In the genomic region with DNA sequence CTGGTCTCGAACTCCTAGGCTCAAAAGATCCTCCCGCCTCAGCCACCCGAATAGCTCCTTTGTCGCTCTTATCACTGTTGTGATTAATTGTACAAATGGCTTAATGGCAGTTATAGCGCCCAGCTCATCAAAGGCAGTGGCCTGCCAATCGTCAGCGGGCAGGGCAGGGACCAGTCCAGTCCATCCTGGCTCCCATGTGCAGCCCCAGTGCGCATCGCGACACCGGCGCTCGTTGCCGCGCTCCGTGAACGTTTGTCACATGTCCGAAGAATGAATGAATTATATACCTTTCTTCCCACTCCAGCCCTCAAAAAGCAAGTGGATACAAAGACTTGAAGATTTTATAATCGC, we compare ENCODE assay signal across 8 cellular contexts. TPM values are rescaled to one million over a fixed set of nuclear protein-coding genes. Genes with fewer than 3 reads are reported as not detected.
DNase-seq lines count a peak whose midpoint lies in the region; FAIRE-seq and TF ChIP-seq lines count a peak whose summit lies in the region.

No MANE protein-coding gene starts in this region.

- no peak for TF ChIP-seq POLR2A in endothelial cell of umbilical vein (IDR thresholded peaks at IDR 0.05; ENCODE audit: low read depth, low read length)
- TF ChIP-seq POLR2A in testis (IDR thresholded peaks at IDR 0.05): no peak

- H3K9ac ChIP-seq in MM.1S (ENCODE audit: low read length): peak overlapping the region; percentile 79
- H3K9ac ChIP-seq in endothelial cell of umbilical vein (replicated peaks; ENCODE audit: extremely low read depth, insufficient read depth, low read length): peak overlapping the region; percentile 53
- H3K9ac ChIP-seq in mucosa of rectum (ENCODE audit: low read depth in 1 of 2, low read length in 2 of 2): peak overlapping the region; percentile 69 to 87

- peak overlapping the region; percentile 73 for H2AFZ ChIP-seq in MM.1S (ENCODE audit: low read length)
- peak overlapping the region; percentile 0 for H2AFZ ChIP-seq in endothelial cell of umbilical vein (ENCODE audit: low read depth, low read length)

- peaks cover 11% of the 10 kb centered on the region; the same call in 1 of the 2 replicates for H3K79me2 ChIP-seq in MM.1S (ENCODE audit: low read length)
- peaks cover 8% of the 10 kb centered on the region for H3K79me2 ChIP-seq in endothelial cell of umbilical vein (ENCODE audit: control insufficient read depth, insufficient read depth, low read length)

- no peaks in the 10 kb centered on the region for H3K9me3 ChIP-seq in MM.1S (replicated peaks; ENCODE audit: insufficient read depth, low read length)
- no peaks in the 10 kb centered on the region for H3K9me3 ChIP-seq in endothelial cell of umbilical vein (replicated peaks; ENCODE audit: control insufficient read depth, insufficient read depth, low read length)
- no peaks in the 10 kb centered on the region for H3K9me3 ChIP-seq in mucosa of rectum (ENCODE audit: control insufficient read depth in 2 of 2, low read length in 2 of 2)
- no peaks in the 10 kb centered on the region for H3K9me3 ChIP-seq in testis

- no peaks in the 10 kb centered on the region for H3K36me3 ChIP-seq in MM.1S (replicated peaks; ENCODE audit: insufficient read depth, low read length)
- H3K36me3 ChIP-seq in endothelial cell of umbilical vein (ENCODE audit: control insufficient read depth in 2 of 2, extremely low read depth in 1 of 2, insufficient read depth in 2 of 2, low read length in 2 of 2): no peaks in the 10 kb centered on the region
- no peaks in the 10 kb centered on the region for H3K36me3 ChIP-seq in mucosa of rectum (ENCODE audit: control insufficient read depth in 2 of 2, insufficient read depth in 2 of 2, low read length in 2 of 2)
- H3K36me3 ChIP-seq in testis (ENCODE audit: low read depth, missing control alignments): no peaks in the 10 kb centered on the region

- no peaks in the 10 kb centered on the region for H3K9me1 ChIP-seq in endothelial cell of umbilical vein (replicated peaks; ENCODE audit: control insufficient read depth, extremely low read depth, insufficient read depth, low read length)

- H3K27me3 ChIP-seq in MM.1S (replicated peaks; ENCODE audit: insufficient read depth, low read length) (no peaks in the 10 kb centered on the region; the same call in 1 of the 2 replicates), endothelial cell of umbilical vein (ENCODE audit: control insufficient read depth in 2 of 2, insufficient read depth in 2 of 2, low read length in 2 of 2) (no peaks in the 10 kb centered on the region), mucosa of rectum (ENCODE audit: control insufficient read depth in 2 of 2, insufficient read depth in 2 of 2, low read length in 2 of 2) (no peaks in the 10 kb centered on the region), testis (no peaks in the 10 kb centered on the region)

- no peaks in the 10 kb centered on the region for H3K9me2 ChIP-seq in MM.1S (replicated peaks; ENCODE audit: insufficient read depth, low read length)

- H3K4me1 ChIP-seq in MM.1S (ENCODE audit: low read length): peaks cover 10% of the 10 kb centered on the region
- H3K4me1 ChIP-seq in endothelial cell of umbilical vein (ENCODE audit: control insufficient read depth, extremely low read depth, insufficient read depth, low read length): peaks cover 28% of the 10 kb centered on the region
- H3K4me1 ChIP-seq in mucosa of rectum (ENCODE audit: control insufficient read depth in 2 of 2, insufficient read depth in 2 of 2, low read length in 2 of 2): peaks cover 14 to 16% of the 10 kb centered on the region in 2 donors
- H3K4me1 ChIP-seq in testis: peaks cover 9% of the 10 kb centered on the region

- WGBS in testis, 2 donors: 0 to 1% methylated on average over 19 of the region's 19 CpGs

- CTCF ChIA-PET in endothelial cell of umbilical vein (lab: Charles Lee): interaction anchor here (0.9 to 3.0 kb wide), 10 partner anchors 8 to 372 kb away, joined by 3 to 69 read pairs (median 4); a partner anchor contains a TSS

- TF ChIP-seq CTCF in MM.1S (IDR thresholded peaks at IDR 0.05; ENCODE audit: low read length) (no peak; the same call in 1 of the 2 replicates), VCaP (conservative IDR thresholded peaks at IDR 0.05) (no peak), endothelial cell of umbilical vein (IDR thresholded peaks at IDR 0.05; ENCODE audit: extremely low read depth in 1 of 2, insufficient read depth in 1 of 2, low read depth in 1 of 2, low read length in 2 of 2) (no peak), testis (IDR thresholded peaks at IDR 0.05) (no peak)

- H3K4me2 ChIP-seq in MM.1S (ENCODE audit: low read depth, low read length) (peak overlapping the region; percentile 92), endothelial cell of umbilical vein (ENCODE audit: insufficient read depth, low read length) (peak overlapping the region; percentile 55)

- POLR2A ChIA-PET in endothelial cell of umbilical vein (lab: Charles Lee): no interaction called here

- H3K4me3 ChIP-seq in MM.1S (ENCODE audit: low read length): peak overlapping the region; percentile 71
- H3K4me3 ChIP-seq in endothelial cell of umbilical vein (replicated peaks in 1 of 3; ENCODE audit: insufficient read depth in 1 of 3, low read depth in 1 of 3, low read length in 3 of 3): peak overlapping the region; percentile 41 to 82 (median 58)
- H3K4me3 ChIP-seq in mucosa of rectum (ENCODE audit: low read length in 2 of 2): peak overlapping the region; percentile 74 to 90
- peak overlapping the region; percentile 61 to 88 for H3K4me3 ChIP-seq in testis

- no peaks in the 10 kb centered on the region for H4K20me1 ChIP-seq in MM.1S (ENCODE audit: insufficient read depth, low read length)
- no peaks in the 10 kb centered on the region for H4K20me1 ChIP-seq in endothelial cell of umbilical vein (replicated peaks; ENCODE audit: control insufficient read depth, extremely low read depth, insufficient read depth, low read length)

- no peak for FAIRE-seq in endothelial cell of umbilical vein (lab: Jason Lieb, UNC)

- dilution Hi-C loops in endothelial cell of umbilical vein (cut with MboI; ENCODE audit: extremely low pct_ligation_motif_present, low sequenced_read_pairs): no loop called here

- H3F3A ChIP-seq in MM.1S (ENCODE audit: insufficient read depth, low read length): peaks cover 27% of the 10 kb centered on the region

- intact Hi-C loops in endothelial cell of umbilical vein (cut with micrococcal nuclease) (loop anchor here (1.0 to 5.0 kb wide), 4 partner anchors 17 to 51 kb away; a partner anchor contains a TSS), testis (cut with DNase I; ENCODE audit: low total_unique reads) (no loop called here)

- H3K27ac ChIP-seq in MM.1S (ENCODE audit: low read length) (peak overlapping the region; percentile 63), VCaP (peak overlapping the region; percentile 82), endothelial cell of umbilical vein (ENCODE audit: insufficient read depth, low read depth, low read length) (peak overlapping the region; percentile 63), mucosa of rectum (ENCODE audit: low read depth in 2 of 2, low read length in 2 of 2) (peak overlapping the region; percentile 78 to 86), testis (peak overlapping the region; percentile 65 to 86)

- TSS peak; percentile 86 for BruUV-seq in endothelial cell of umbilical vein (replicated peaks; lab: Mats Ljungman, UMichigan)

- peak; percentile 73 for DNase-seq in NK-92 treated with Interleukin-12 subunit alpha and Interleukin-12 subunit beta, amount 100 ng/mL, for 24 hours (lab: John Stamatoyannopoulos, UW)
- DNase-seq in NK-92 (lab: John Stamatoyannopoulos, UW; ENCODE audit: unreplicated experiment): no peak
- peak; percentile 70 for DNase-seq in MM.1S
- DNase-seq in endothelial cell of umbilical vein (ENCODE audit: low read depth, low spot score): no peak
- peak; percentile 48 for DNase-seq in testis
- DNase-seq in GDM1 (lab: John Stamatoyannopoulos, UW): no peak

RNA-seq across cellular contexts. Expression of a gene that starts 18.4 kb away (rescaled TPM):
- total RNA-seq in endothelial cell of umbilical vein: 49.1 and 53.0 TPM in 2 replicates
- polyA plus RNA-seq in endothelial cell of umbilical vein: 109 and 137 TPM in 2 replicates
- 83.3 and 90.2 TPM in 2 replicates for polyA plus RNA-seq in endothelial cell of umbilical vein (2011; cell fraction: cytosol; rRNA removed)
- 45.5 and 50.8 TPM in 2 replicates for polyA plus RNA-seq in endothelial cell of umbilical vein (2011; cell fraction: nucleus; rRNA removed)
- polyA plus RNA-seq in endothelial cell of umbilical vein (2012): 56.9 and 61.7 TPM in 2 replicates
- polyA minus RNA-seq in endothelial cell of umbilical vein: 44.4 and 56.0 TPM in 2 replicates
- polyA minus RNA-seq in endothelial cell of umbilical vein (2011; cell fraction: cytosol; rRNA and poly(A)+ RNA removed): 63.1 TPM
- 14.8 and 20.2 TPM in 2 replicates for polyA minus RNA-seq in endothelial cell of umbilical vein (2011; cell fraction: nucleus; rRNA and poly(A)+ RNA removed)
- total RNA-seq in testis: 100 to 1,000 TPM in 1 of 2 donors, 10 to 100 TPM in 1; 77.1 to 118 TPM
- 161 TPM for polyA plus RNA-seq in testis (ENCODE audit: insufficient read depth, low read depth, low replicate concordance)

RNA-seq across cellular contexts. Expression of a gene that starts 19.2 kb away (rescaled TPM):
- 22.4 and 23.6 TPM in 2 replicates for total RNA-seq in endothelial cell of umbilical vein
- polyA plus RNA-seq in endothelial cell of umbilical vein: 25.7 and 29.4 TPM in 2 replicates
- 11.5 and 13.1 TPM in 2 replicates for polyA plus RNA-seq in endothelial cell of umbilical vein (2011; cell fraction: cytosol; rRNA removed)
- polyA plus RNA-seq in endothelial cell of umbilical vein (2011; cell fraction: nucleus; rRNA removed): 134 and 168 TPM in 2 replicates
- 18.6 and 32.2 TPM in 2 replicates for polyA plus RNA-seq in endothelial cell of umbilical vein (2012)
- 30.1 and 36.1 TPM in 2 replicates for polyA minus RNA-seq in endothelial cell of umbilical vein
- 2.7 TPM for polyA minus RNA-seq in endothelial cell of umbilical vein (2011; cell fraction: cytosol; rRNA and poly(A)+ RNA removed)
- 23.8 and 26.1 TPM in 2 replicates for polyA minus RNA-seq in endothelial cell of umbilical vein (2011; cell fraction: nucleus; rRNA and poly(A)+ RNA removed)
- total RNA-seq in testis: 10 to 100 TPM; 37.1 to 68.1 TPM
- 82.9 TPM for polyA plus RNA-seq in testis (ENCODE audit: insufficient read depth, low read depth, low replicate concordance)

RNA-seq across cellular contexts. Expression of a gene that starts 28.4 kb away (rescaled TPM):
- total RNA-seq in endothelial cell of umbilical vein (61.8 and 62.7 TPM in 2 replicates), testis (10 to 100 TPM; 14.3 to 15.8 TPM)
- polyA plus RNA-seq in endothelial cell of umbilical vein (26.6 and 27.4 TPM in 2 replicates), testis (ENCODE audit: insufficient read depth, low read depth, low replicate concordance) (27.9 TPM)
- 20.3 and 26.1 TPM in 2 replicates for polyA plus RNA-seq in endothelial cell of umbilical vein (2011; cell fraction: cytosol; rRNA removed)
- 23.2 and 24.1 TPM in 2 replicates for polyA plus RNA-seq in endothelial cell of umbilical vein (2011; cell fraction: nucleus; rRNA removed)
- polyA plus RNA-seq in endothelial cell of umbilical vein (2012): 36.0 and 43.1 TPM in 2 replicates
- polyA minus RNA-seq in endothelial cell of umbilical vein: 12.0 and 12.6 TPM in 2 replicates
- polyA minus RNA-seq in endothelial cell of umbilical vein (2011; cell fraction: cytosol; rRNA and poly(A)+ RNA removed): 15.0 TPM
- polyA minus RNA-seq in endothelial cell of umbilical vein (2011; cell fraction: nucleus; rRNA and poly(A)+ RNA removed): 7.2 and 7.4 TPM in 2 replicates

RNA-seq across cellular contexts. Expression of a gene that starts 35.3 kb away (rescaled TPM):
- total RNA-seq in endothelial cell of umbilical vein: 80.1 and 80.8 TPM in 2 replicates
- polyA plus RNA-seq in endothelial cell of umbilical vein: 306 and 342 TPM in 2 replicates
- 157 and 171 TPM in 2 replicates for polyA plus RNA-seq in endothelial cell of umbilical vein (2011; cell fraction: cytosol; rRNA removed)
- 76.5 and 78.5 TPM in 2 replicates for polyA plus RNA-seq in endothelial cell of umbilical vein (2011; cell fraction: nucleus; rRNA removed)
- 76.7 and 82.9 TPM in 2 replicates for polyA plus RNA-seq in endothelial cell of umbilical vein (2012)
- 125 and 131 TPM in 2 replicates for polyA minus RNA-seq in endothelial cell of umbilical vein
- polyA minus RNA-seq in endothelial cell of umbilical vein (2011; cell fraction: cytosol; rRNA and poly(A)+ RNA removed): 87.9 TPM
- polyA minus RNA-seq in endothelial cell of umbilical vein (2011; cell fraction: nucleus; rRNA and poly(A)+ RNA removed): 22.5 and 23.7 TPM in 2 replicates
- 10 to 100 TPM; 70.9 to 80.6 TPM for total RNA-seq in testis
- 63.0 TPM for polyA plus RNA-seq in testis (ENCODE audit: insufficient read depth, low read depth, low replicate concordance)

RNA-seq across cellular contexts. Expression of a gene that starts 46.4 kb away (rescaled TPM):
- total RNA-seq in endothelial cell of umbilical vein: 61.7 and 69.1 TPM in 2 replicates
- polyA plus RNA-seq in endothelial cell of umbilical vein: 80.9 and 84.8 TPM in 2 replicates
- polyA plus RNA-seq in endothelial cell of umbilical vein (2011; cell fraction: cytosol; rRNA removed): 24.4 and 27.0 TPM in 2 replicates
- polyA plus RNA-seq in endothelial cell of umbilical vein (2011; cell fraction: nucleus; rRNA removed): 560 and 582 TPM in 2 replicates
- 32.4 and 34.0 TPM in 2 replicates for polyA plus RNA-seq in endothelial cell of umbilical vein (2012)
- 83.6 and 98.2 TPM in 2 replicates for polyA minus RNA-seq in endothelial cell of umbilical vein
- polyA minus RNA-seq in endothelial cell of umbilical vein (2011; cell fraction: cytosol; rRNA and poly(A)+ RNA removed): 24.1 TPM
- polyA minus RNA-seq in endothelial cell of umbilical vein (2011; cell fraction: nucleus; rRNA and poly(A)+ RNA removed): 100 and 109 TPM in 2 replicates
- 10 to 100 TPM; 52.8 to 54.1 TPM for total RNA-seq in testis
- 37.0 TPM for polyA plus RNA-seq in testis (ENCODE audit: insufficient read depth, low read depth, low replicate concordance)

Comparison
In these comparisons a context has a peak if more than half of its experiments do, and no peak if none do; other contexts are left out.
1. DNase-seq: peak in NK-92 treated with Interleukin-12 subunit alpha and Interleukin-12 subunit beta, amount 100 ng/mL, for 24 hours (single experiment), MM.1S (single experiment) and testis (single experiment); none in NK-92 (single experiment), endothelial cell of umbilical vein (single experiment) and GDM1 (single experiment).
2. Peak in every context shown above with its lines, with median percentiles within 50 percentile points of each other: H3K27ac ChIP-seq, H3K4me3 ChIP-seq and H3K9ac ChIP-seq.